1 cellular context compared by ENCODE assay signal in genomic region chr22:23782649-23783048, GRCh38.
A peak's percentile ranks its signal among the peaks of the same experiment; 100 is the strongest.
TF ChIP-seq lines count a peak whose summit lies in the region.

No MANE protein-coding gene starts in this region.

TF ChIP-seq in HEK293, 187 proteins besides CTCF, POLR2A, EP300 and RAD21:
- TF ChIP-seq ZNF248 (tag by site-specific recombination; IDR thresholded peaks at IDR 0.05): no peak
- TF ChIP-seq SCRT2 (tag by site-specific recombination; IDR thresholded peaks at IDR 0.05): peak; percentile 36; the same call in 1 of the 2 replicates
